In the genomic region with DNA sequence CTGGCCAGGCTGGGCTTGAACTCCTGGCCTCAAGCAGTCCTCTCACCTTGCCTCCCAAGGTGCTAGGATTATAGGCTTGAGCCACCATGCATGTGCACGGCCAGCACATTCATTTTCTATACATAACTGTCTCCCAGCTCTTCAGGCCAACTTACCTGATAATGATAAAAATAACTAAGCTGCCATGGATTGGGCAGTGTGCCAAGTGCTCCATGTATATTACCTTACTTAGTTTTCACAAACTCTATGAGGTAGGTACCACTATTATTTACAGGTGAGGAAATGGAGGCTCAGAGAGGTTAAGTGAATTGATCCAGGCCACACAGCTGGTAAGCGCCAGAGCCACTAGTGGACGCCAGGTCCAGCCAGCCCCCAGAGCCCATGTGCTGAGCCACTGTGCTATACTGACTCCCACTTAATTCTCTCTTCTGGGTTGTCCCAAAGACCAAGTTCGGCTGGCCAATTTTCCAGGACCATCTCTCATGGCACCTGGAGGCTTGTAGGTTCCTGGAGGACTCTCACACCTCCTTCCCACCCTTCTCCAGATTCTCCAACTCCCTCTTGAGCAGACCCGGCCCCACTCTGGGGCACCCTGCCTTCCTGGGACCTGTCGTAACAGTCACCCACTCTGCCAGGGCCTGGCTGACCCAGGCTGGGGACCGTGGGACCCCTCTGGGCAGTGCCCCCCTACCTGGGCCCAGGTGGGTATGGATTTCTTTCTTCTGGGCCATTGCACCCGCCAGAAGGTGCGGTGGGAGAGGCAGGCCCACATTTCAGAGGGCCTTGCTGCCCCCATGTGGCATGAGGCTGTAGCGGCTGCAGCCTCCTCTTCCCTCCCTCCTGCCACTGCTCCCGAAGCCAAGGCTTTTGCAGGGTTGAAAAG, we compare ENCODE assay signal across 8 cellular contexts. TPM values are rescaled to one million over a fixed set of nuclear protein-coding genes. Genes with fewer than 3 reads are reported as not detected.
A peak's percentile ranks its signal among the peaks of the same experiment; 100 is the strongest.
DNase-seq lines count a peak whose midpoint lies in the region; ATAC-seq and TF ChIP-seq lines count a peak whose summit lies in the region.

No MANE protein-coding gene starts in this region.

- H3K27ac ChIP-seq in PC-9 = no peak overlapping the region
- peak overlapping the region in 1 of 4 donors; percentile 53 for H3K27ac ChIP-seq in upper lobe of left lung

- ATAC-seq in upper lobe of left lung (ENCODE audit: low FRiP score in 2 of 2) (peak; percentile 73 to 87), GM18867 (IDR thresholded peaks at IDR 0.05; ENCODE audit: unreplicated experiment) (no peak)

- DNase-seq in EL = peak; percentile 63
- peak; percentile 74 to 93 for DNase-seq in PC-9
- peak; percentile 34 for DNase-seq in activated T-helper 1 cell treated with Interleukin-2 at 50 U/mL for 16 hours (ENCODE audit: low read depth)
- DNase-seq in fibroblast of peridontal ligament (ENCODE audit: extremely low read depth) = peak; percentile 61
- DNase-seq in nucleus accumbens (lab: John Stamatoyannopoulos, UW) = peak in 51 of 56 donors; percentile 16 to 84 (median 55)
- DNase-seq in upper lobe of left lung = peak; percentile 73

- H3K4me3 ChIP-seq in PC-9 = no peak overlapping the region
- H3K4me3 ChIP-seq in upper lobe of left lung = no peak overlapping the region

- POLR2A ChIA-PET in PC-9 (lab: Charles Lee; ENCODE audit: unreplicated experiment) = interaction anchor here (0.6 to 0.9 kb wide), 5 partner anchors 42 to 253 kb away, joined by 3 to 16 read pairs (median 6); partner anchors contain the start of genes GSTZ1 and POMT2

- H3K9me2 ChIP-seq in PC-9 (ENCODE audit: insufficient read depth) = no peaks in the 10 kb centered on the region

- peak; percentile 99 for TF ChIP-seq RAD21 in Ishikawa (IDR thresholded peaks at IDR 0.05; ENCODE audit: low read depth)

- TF ChIP-seq EP300 in Ishikawa (IDR thresholded peaks at IDR 0.05; ENCODE audit: borderline replicate concordance) = no peak; the same call in 1 of the 2 replicates
- TF ChIP-seq EP300 in upper lobe of left lung (IDR thresholded peaks at IDR 0.05) = no peak

- TF ChIP-seq POLR2A in upper lobe of left lung (IDR thresholded peaks at IDR 0.05) = no peak

- no peaks in the 10 kb centered on the region for H4K20me1 ChIP-seq in PC-9 (ENCODE audit: insufficient read depth)

- H3K27me3 ChIP-seq in PC-9 (ENCODE audit: insufficient read depth, low read depth) (no peaks in the 10 kb centered on the region), upper lobe of left lung (no peaks in the 10 kb centered on the region)

- CTCF ChIA-PET in PC-9 (lab: Charles Lee) = interaction anchor here (0.6 to 8.2 kb wide), 12 partner anchors 17 to 194 kb away, joined by 3 to 151 read pairs (median 8); no protein-coding TSS in a partner anchor

- peaks cover 54% of the 10 kb centered on the region for H3K4me1 ChIP-seq in PC-9 (replicated peaks; ENCODE audit: insufficient read depth)
- H3K4me1 ChIP-seq in upper lobe of left lung = peaks cover 21 to 45% (median 30%) of the 10 kb centered on the region in 4 donors

- no TSS peak for BruUV-seq in PC-9 (replicated peaks; lab: Mats Ljungman, UMichigan)

- H2AFZ ChIP-seq in PC-9 = no peak overlapping the region

- H3K4me2 ChIP-seq in PC-9 = peak overlapping the region; percentile 14

- intact Hi-C loops in PC-9 (cut with micrococcal nuclease; ENCODE audit: unreplicated experiment) = loop anchor here (1.0 kb wide), 7 partner anchors 40 to 155 kb away; partner anchors contain the start of gene IRF2BPL

- 47 to 50% methylated on average over 11 of the region's 11 CpGs for WGBS in upper lobe of left lung, 2 donors

- TF ChIP-seq CTCF in PC-9 (conservative IDR thresholded peaks at IDR 0.05) (peak; percentile 100), upper lobe of left lung (IDR thresholded peaks at IDR 0.05) (peak; percentile 80 to 92 (median 90))

- H3F3A ChIP-seq in PC-9 (ENCODE audit: insufficient read depth, low read depth) = peaks cover 25% of the 10 kb centered on the region

- no peaks in the 10 kb centered on the region for H3K79me2 ChIP-seq in PC-9 (ENCODE audit: low read depth)

- H3K9me3 ChIP-seq in PC-9 (ENCODE audit: insufficient read depth, low read depth) (no peaks in the 10 kb centered on the region), upper lobe of left lung (no peaks in the 10 kb centered on the region)

- H3K36me3 ChIP-seq in PC-9 (ENCODE audit: low read depth) (no peaks in the 10 kb centered on the region), upper lobe of left lung (no peaks in the 10 kb centered on the region)

TF ChIP-seq in Ishikawa, 13 proteins besides CTCF, POLR2A, EP300 and RAD21:
- TF ChIP-seq REST (IDR thresholded peaks at IDR 0.05; ENCODE audit: low read depth) (no peak), ZBTB7A (IDR thresholded peaks at IDR 0.05; ENCODE audit: low read depth) (peak; percentile 37; the same call in 1 of the 2 replicates), TEAD4 (IDR thresholded peaks at IDR 0.05) (no peak), FOXM1 (IDR thresholded peaks at IDR 0.05; ENCODE audit: borderline replicate concordance, low read depth) (no peak), YY1 (IDR thresholded peaks at IDR 0.05; ENCODE audit: low read depth) (0 out of 2 replicates have a peak, but pooled peaks have one; percentile 5), TCF12 (IDR thresholded peaks at IDR 0.05; ENCODE audit: low read depth) (no peak), TAF1 (IDR thresholded peaks at IDR 0.05; ENCODE audit: low read depth) (no peak), USF1 (IDR thresholded peaks at IDR 0.05) (no peak), EGR1 (IDR thresholded peaks at IDR 0.05) (no peak), NFIC (IDR thresholded peaks at IDR 0.05) (peak; percentile 79), CEBPB (IDR thresholded peaks at IDR 0.05) (0 out of 2 replicates have a peak, but pooled peaks have one; percentile 8), CREB1 (IDR thresholded peaks at IDR 0.05; ENCODE audit: low read depth) (no peak)
- TF ChIP-seq, protein P1, sequence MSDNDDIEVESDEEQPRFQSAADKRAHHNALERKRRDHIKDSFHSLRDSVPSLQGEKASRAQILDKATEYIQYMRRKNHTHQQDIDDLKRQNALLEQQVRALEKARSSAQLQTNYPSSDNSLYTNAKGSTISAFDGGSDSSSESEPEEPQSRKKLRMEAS (IDR thresholded peaks at IDR 0.05) = peak; percentile 39; the same call in 1 of the 2 replicates
TF ChIP-seq in Ishikawa: peak in this region for 5.

RNA-seq across cellular contexts. Expression of gene CIPC, which starts 30.2 kb away (rescaled TPM):
- total RNA-seq in PC-9 (2021) (54.7 and 66.3 TPM in 2 replicates), upper lobe of left lung (10 to 100 TPM; 25.1 to 42.4 (median 32.7) TPM)

RNA-seq across cellular contexts. Expression of gene IRF2BPL, which starts 39.4 kb away (rescaled TPM):
- total RNA-seq in PC-9 (2021) (74.6 and 84.5 TPM in 2 replicates), upper lobe of left lung (100 to 1,000 TPM in 1 of 6 donors, 10 to 100 TPM in 5; 44.0 to 111 (median 49.6) TPM)
